Comparison of ENCODE assay signal across 1 cellular context in the genomic region with DNA sequence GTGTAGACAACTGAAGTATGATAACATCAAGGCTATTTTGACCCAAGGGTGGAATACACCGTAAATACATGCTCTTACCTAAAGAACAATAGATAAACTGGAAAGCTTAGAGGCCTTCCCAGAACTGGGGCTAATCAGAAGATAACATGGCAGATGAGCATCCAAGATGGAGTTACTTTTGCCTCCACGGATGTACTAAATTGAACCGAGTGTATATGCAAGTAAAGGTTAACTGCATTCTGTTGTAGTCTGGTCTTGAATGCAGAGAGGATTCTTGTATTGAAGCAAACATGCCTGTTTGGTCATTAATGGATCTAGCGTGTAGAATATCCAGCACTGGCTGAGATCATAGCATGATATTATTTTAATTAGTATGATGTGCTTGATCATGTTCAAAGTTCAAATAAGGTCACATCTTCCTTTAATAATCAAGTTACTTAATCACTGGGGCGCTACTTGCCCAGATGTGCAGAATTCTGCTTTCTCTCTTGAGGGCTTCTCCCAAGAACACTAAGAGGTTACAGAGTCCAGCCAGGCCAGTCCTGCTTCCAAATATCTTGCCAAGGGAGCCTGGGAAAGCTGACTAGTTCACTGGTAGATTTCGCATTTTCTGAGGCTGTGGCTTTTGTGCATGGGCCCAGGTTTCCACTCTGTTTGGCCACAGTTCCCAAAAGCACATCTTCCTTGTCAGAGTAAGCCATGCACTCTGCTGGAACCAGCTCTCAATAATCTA.
TF ChIP-seq lines count a peak whose summit lies in the region.

No MANE protein-coding gene starts in this region.

TF ChIP-seq in K562, 482 proteins besides CTCF, POLR2A, EP300 and RAD21 (continued from another document and continues in another):
- TF ChIP-seq, protein P1, sequence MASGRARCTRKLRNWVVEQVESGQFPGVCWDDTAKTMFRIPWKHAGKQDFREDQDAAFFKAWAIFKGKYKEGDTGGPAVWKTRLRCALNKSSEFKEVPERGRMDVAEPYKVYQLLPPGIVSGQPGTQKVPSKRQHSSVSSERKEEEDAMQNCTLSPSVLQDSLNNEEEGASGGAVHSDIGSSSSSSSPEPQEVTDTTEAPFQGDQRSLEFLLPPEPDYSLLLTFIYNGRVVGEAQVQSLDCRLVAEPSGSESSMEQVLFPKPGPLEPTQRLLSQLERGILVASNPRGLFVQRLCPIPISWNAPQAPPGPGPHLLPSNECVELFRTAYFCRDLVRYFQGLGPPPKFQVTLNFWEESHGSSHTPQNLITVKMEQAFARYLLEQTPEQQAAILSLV (tag; IDR thresholded peaks at IDR 0.05), result 0 out of 2 replicates have a peak, but pooled peaks have one; percentile 30
- TF ChIP-seq RBM22 (IDR thresholded peaks at IDR 0.05; ENCODE audit: low read depth, low read length, poor library complexity, severe bottlenecking) (no peak), ESRRB (CRISPR knock-in tag; IDR thresholded peaks at IDR 0.05; ENCODE audit: borderline replicate concordance) (no peak), MED1 (CRISPR knock-in tag; IDR thresholded peaks at IDR 0.05; ENCODE audit: borderline replicate concordance) (no peak), KDM1A (IDR thresholded peaks at IDR 0.05) (no peak), THRAP3 (IDR thresholded peaks at IDR 0.05; ENCODE audit: borderline replicate concordance) (no peak), MAZ (CRISPR knock-in tag; conservative IDR thresholded peaks at IDR 0.05 in 1 of 2, IDR thresholded peaks at IDR 0.05 in 1 of 2) (no peak), TBP (optimal IDR thresholded peaks at IDR 0.05; ENCODE audit: low read depth, low read length) (no peak), ASH1L (IDR thresholded peaks at IDR 0.05; ENCODE audit: borderline replicate concordance, low read depth, partially characterized antibody) (no peak), KLF6 (CRISPR knock-in tag; IDR thresholded peaks at IDR 0.05; ENCODE audit: borderline replicate concordance) (peak; percentile 83; the same call in 1 of the 2 replicates), ARID2 (IDR thresholded peaks at IDR 0.05) (no peak), SMAD4 (CRISPR knock-in tag; conservative IDR thresholded peaks at IDR 0.05) (peak; percentile 66), ZNF644 (tag; IDR thresholded peaks at IDR 0.05; ENCODE audit: low read depth) (0 out of 2 replicates have a peak, but pooled peaks have one; percentile 53), GABPA (tag; conservative IDR thresholded peaks at IDR 0.05; ENCODE audit: low read depth) (no peak), ZNF263 (CRISPR knock-in tag; IDR thresholded peaks at IDR 0.05; ENCODE audit: borderline replicate concordance) (no peak), BRF1 (IDR thresholded peaks at IDR 0.05; ENCODE audit: borderline replicate concordance, extremely low read depth, insufficient read length) (no peak), ARID1B (IDR thresholded peaks at IDR 0.05) (peak; percentile 38; the same call in 1 of the 2 replicates), MCM5 (IDR thresholded peaks at IDR 0.05; ENCODE audit: low read depth) (no peak), SIN3A (IDR thresholded peaks at IDR 0.05; ENCODE audit: borderline replicate concordance in 2 of 2, control insufficient read depth in 1 of 2, low read depth in 2 of 2, low read length in 2 of 2) (no peak), HDAC8 (tag; IDR thresholded peaks at IDR 0.05) (no peak), ZBTB7A (IDR thresholded peaks at IDR 0.05; ENCODE audit: borderline replicate concordance, control insufficient read depth, low read depth, low read length) (no peak), FOXK1 (CRISPR knock-in tag; IDR thresholded peaks at IDR 0.05; ENCODE audit: borderline replicate concordance) (no peak), CCAR2 (IDR thresholded peaks at IDR 0.05; ENCODE audit: low read depth, low read length) (no peak), NELFE (IDR thresholded peaks at IDR 0.05; ENCODE audit: insufficient read depth, insufficient read length) (no peak), BCOR (IDR thresholded peaks at IDR 0.05) (no peak), ZSCAN32 (CRISPR knock-in tag; IDR thresholded peaks at IDR 0.05) (no peak), ATF7 (IDR thresholded peaks at IDR 0.05) (no peak), E2F3 (CRISPR knock-in tag; IDR thresholded peaks at IDR 0.05) (no peak), SOX6 (IDR thresholded peaks at IDR 0.05) (no peak)
- TF ChIP-seq, protein P2, sequence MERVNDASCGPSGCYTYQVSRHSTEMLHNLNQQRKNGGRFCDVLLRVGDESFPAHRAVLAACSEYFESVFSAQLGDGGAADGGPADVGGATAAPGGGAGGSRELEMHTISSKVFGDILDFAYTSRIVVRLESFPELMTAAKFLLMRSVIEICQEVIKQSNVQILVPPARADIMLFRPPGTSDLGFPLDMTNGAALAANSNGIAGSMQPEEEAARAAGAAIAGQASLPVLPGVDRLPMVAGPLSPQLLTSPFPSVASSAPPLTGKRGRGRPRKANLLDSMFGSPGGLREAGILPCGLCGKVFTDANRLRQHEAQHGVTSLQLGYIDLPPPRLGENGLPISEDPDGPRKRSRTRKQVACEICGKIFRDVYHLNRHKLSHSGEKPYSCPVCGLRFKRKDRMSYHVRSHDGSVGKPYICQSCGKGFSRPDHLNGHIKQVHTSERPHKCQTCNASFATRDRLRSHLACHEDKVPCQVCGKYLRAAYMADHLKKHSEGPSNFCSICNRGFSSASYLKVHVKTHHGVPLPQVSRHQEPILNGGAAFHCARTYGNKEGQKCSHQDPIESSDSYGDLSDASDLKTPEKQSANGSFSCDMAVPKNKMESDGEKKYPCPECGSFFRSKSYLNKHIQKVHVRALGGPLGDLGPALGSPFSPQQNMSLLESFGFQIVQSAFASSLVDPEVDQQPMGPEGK (CRISPR knock-in tag; IDR thresholded peaks at IDR 0.05; ENCODE audit: borderline replicate concordance), result no peak
- TF ChIP-seq, protein P3, sequence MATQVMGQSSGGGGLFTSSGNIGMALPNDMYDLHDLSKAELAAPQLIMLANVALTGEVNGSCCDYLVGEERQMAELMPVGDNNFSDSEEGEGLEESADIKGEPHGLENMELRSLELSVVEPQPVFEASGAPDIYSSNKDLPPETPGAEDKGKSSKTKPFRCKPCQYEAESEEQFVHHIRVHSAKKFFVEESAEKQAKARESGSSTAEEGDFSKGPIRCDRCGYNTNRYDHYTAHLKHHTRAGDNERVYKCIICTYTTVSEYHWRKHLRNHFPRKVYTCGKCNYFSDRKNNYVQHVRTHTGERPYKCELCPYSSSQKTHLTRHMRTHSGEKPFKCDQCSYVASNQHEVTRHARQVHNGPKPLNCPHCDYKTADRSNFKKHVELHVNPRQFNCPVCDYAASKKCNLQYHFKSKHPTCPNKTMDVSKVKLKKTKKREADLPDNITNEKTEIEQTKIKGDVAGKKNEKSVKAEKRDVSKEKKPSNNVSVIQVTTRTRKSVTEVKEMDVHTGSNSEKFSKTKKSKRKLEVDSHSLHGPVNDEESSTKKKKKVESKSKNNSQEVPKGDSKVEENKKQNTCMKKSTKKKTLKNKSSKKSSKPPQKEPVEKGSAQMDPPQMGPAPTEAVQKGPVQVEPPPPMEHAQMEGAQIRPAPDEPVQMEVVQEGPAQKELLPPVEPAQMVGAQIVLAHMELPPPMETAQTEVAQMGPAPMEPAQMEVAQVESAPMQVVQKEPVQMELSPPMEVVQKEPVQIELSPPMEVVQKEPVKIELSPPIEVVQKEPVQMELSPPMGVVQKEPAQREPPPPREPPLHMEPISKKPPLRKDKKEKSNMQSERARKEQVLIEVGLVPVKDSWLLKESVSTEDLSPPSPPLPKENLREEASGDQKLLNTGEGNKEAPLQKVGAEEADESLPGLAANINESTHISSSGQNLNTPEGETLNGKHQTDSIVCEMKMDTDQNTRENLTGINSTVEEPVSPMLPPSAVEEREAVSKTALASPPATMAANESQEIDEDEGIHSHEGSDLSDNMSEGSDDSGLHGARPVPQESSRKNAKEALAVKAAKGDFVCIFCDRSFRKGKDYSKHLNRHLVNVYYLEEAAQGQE (CRISPR knock-in tag; IDR thresholded peaks at IDR 0.05; ENCODE audit: low read depth), result no peak
- TF ChIP-seq, protein P4, sequence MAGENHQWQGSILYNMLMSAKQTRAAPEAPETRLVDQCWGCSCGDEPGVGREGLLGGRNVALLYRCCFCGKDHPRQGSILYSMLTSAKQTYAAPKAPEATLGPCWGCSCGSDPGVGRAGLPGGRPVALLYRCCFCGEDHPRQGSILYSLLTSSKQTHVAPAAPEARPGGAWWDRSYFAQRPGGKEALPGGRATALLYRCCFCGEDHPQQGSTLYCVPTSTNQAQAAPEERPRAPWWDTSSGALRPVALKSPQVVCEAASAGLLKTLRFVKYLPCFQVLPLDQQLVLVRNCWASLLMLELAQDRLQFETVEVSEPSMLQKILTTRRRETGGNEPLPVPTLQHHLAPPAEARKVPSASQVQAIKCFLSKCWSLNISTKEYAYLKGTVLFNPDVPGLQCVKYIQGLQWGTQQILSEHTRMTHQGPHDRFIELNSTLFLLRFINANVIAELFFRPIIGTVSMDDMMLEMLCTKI (IDR thresholded peaks at IDR 0.05; ENCODE audit: partially characterized antibody), result no peak
- TF ChIP-seq, protein P5, sequence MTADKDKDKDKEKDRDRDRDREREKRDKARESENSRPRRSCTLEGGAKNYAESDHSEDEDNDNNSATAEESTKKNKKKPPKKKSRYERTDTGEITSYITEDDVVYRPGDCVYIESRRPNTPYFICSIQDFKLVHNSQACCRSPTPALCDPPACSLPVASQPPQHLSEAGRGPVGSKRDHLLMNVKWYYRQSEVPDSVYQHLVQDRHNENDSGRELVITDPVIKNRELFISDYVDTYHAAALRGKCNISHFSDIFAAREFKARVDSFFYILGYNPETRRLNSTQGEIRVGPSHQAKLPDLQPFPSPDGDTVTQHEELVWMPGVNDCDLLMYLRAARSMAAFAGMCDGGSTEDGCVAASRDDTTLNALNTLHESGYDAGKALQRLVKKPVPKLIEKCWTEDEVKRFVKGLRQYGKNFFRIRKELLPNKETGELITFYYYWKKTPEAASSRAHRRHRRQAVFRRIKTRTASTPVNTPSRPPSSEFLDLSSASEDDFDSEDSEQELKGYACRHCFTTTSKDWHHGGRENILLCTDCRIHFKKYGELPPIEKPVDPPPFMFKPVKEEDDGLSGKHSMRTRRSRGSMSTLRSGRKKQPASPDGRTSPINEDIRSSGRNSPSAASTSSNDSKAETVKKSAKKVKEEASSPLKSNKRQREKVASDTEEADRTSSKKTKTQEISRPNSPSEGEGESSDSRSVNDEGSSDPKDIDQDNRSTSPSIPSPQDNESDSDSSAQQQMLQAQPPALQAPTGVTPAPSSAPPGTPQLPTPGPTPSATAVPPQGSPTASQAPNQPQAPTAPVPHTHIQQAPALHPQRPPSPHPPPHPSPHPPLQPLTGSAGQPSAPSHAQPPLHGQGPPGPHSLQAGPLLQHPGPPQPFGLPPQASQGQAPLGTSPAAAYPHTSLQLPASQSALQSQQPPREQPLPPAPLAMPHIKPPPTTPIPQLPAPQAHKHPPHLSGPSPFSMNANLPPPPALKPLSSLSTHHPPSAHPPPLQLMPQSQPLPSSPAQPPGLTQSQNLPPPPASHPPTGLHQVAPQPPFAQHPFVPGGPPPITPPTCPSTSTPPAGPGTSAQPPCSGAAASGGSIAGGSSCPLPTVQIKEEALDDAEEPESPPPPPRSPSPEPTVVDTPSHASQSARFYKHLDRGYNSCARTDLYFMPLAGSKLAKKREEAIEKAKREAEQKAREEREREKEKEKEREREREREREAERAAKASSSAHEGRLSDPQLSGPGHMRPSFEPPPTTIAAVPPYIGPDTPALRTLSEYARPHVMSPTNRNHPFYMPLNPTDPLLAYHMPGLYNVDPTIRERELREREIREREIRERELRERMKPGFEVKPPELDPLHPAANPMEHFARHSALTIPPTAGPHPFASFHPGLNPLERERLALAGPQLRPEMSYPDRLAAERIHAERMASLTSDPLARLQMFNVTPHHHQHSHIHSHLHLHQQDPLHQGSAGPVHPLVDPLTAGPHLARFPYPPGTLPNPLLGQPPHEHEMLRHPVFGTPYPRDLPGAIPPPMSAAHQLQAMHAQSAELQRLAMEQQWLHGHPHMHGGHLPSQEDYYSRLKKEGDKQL (CRISPR knock-in tag; IDR thresholded peaks at IDR 0.05; ENCODE audit: borderline replicate concordance), result no peak
- TF ChIP-seq, protein P6, sequence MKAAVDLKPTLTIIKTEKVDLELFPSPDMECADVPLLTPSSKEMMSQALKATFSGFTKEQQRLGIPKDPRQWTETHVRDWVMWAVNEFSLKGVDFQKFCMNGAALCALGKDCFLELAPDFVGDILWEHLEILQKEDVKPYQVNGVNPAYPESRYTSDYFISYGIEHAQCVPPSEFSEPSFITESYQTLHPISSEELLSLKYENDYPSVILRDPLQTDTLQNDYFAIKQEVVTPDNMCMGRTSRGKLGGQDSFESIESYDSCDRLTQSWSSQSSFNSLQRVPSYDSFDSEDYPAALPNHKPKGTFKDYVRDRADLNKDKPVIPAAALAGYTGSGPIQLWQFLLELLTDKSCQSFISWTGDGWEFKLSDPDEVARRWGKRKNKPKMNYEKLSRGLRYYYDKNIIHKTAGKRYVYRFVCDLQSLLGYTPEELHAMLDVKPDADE (conservative IDR thresholded peaks at IDR 0.05; ENCODE audit: control insufficient read depth, low read depth, low read length), result no peak
- TF ChIP-seq, protein P7, sequence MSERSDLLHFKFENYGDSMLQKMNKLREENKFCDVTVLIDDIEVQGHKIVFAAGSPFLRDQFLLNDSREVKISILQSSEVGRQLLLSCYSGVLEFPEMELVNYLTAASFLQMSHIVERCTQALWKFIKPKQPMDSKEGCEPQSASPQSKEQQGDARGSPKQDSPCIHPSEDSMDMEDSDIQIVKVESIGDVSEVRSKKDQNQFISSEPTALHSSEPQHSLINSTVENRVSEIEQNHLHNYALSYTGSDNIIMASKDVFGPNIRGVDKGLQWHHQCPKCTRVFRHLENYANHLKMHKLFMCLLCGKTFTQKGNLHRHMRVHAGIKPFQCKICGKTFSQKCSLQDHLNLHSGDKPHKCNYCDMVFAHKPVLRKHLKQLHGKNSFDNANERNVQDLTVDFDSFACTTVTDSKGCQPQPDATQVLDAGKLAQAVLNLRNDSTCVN (CRISPR knock-in tag; IDR thresholded peaks at IDR 0.05), result no peak
- TF ChIP-seq, protein P8, sequence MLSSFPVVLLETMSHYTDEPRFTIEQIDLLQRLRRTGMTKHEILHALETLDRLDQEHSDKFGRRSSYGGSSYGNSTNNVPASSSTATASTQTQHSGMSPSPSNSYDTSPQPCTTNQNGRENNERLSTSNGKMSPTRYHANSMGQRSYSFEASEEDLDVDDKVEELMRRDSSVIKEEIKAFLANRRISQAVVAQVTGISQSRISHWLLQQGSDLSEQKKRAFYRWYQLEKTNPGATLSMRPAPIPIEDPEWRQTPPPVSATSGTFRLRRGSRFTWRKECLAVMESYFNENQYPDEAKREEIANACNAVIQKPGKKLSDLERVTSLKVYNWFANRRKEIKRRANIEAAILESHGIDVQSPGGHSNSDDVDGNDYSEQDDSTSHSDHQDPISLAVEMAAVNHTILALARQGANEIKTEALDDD (IDR thresholded peaks at IDR 0.05), result no peak
- TF ChIP-seq, protein P9, sequence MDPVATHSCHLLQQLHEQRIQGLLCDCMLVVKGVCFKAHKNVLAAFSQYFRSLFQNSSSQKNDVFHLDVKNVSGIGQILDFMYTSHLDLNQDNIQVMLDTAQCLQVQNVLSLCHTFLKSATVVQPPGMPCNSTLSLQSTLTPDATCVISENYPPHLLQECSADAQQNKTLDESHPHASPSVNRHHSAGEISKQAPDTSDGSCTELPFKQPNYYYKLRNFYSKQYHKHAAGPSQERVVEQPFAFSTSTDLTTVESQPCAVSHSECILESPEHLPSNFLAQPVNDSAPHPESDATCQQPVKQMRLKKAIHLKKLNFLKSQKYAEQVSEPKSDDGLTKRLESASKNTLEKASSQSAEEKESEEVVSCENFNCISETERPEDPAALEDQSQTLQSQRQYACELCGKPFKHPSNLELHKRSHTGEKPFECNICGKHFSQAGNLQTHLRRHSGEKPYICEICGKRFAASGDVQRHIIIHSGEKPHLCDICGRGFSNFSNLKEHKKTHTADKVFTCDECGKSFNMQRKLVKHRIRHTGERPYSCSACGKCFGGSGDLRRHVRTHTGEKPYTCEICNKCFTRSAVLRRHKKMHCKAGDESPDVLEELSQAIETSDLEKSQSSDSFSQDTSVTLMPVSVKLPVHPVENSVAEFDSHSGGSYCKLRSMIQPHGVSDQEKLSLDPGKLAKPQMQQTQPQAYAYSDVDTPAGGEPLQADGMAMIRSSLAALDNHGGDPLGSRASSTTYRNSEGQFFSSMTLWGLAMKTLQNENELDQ (CRISPR knock-in tag; IDR thresholded peaks at IDR 0.05; ENCODE audit: borderline replicate concordance), result no peak
